Comparison of ENCODE assay signal across 18 cellular contexts in the genomic region with DNA sequence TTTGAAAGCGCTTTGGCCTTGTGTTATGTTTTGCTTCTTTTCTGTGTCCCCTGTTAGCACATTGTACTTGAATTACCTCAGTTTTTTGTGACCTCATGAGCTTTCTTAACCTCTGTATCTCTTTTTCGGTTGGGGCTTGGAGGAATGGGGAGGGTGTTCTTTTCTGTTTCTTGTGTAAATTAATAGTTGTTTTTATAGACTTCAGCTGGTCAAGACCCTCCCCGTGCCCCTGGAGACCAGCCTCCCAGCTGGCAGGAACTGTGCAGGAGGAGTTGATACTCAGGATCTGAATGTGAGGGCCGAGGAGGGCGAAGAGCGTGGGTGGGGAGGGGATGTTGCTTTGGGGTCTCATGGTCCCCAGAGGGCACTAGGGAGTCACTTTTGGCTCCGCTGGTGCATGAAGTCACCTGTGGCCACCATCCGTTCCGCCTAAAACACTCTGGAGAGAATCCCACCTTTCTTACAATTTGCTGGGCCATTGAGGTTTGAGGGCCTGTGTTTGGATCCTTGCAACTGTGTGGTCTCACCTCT. TPM values are rescaled to one million over a fixed set of nuclear protein-coding genes. Genes with fewer than 3 reads are reported as not detected.
A peak's percentile ranks its signal among the peaks of the same experiment; 100 is the strongest.
DNase-seq lines count a peak whose midpoint lies in the region; ATAC-seq and TF ChIP-seq lines count a peak whose summit lies in the region.
"Had no signal": no experiment of that assay in that cellular context is flagged by ENCODE, and none has a peak within 500 bp of the region (broad histone marks: within the 10 kb centered on the region; RNA-seq: fewer than 3 reads in every experiment).

No MANE protein-coding gene starts in this region.

- no peak overlapping the region for H3K4me2 ChIP-seq in OCI-LY7 (ENCODE audit: low read length)

- BruUV-seq in OCI-LY7 (replicated peaks; lab: Mats Ljungman, UMichigan), result no TSS peak

- POLR2A ChIA-PET in OCI-LY7 (lab: Charles Lee), result no interaction called here

- no peak for ATAC-seq in GM19397 (IDR thresholded peaks at IDR 0.05; ENCODE audit: unreplicated experiment)
- ATAC-seq: activated T-helper 17 cell treated with anti-CD3 and anti-CD28 coated beads, Interleukin-2, amount 50 U/mL, for 72 hours had no signal

- H3K27me3 ChIP-seq in right atrium auricular region (no peaks in the 10 kb centered on the region), skeletal muscle tissue (ENCODE audit: control insufficient read depth in 3 of 3, insufficient read depth in 3 of 3, low read length in 3 of 3) (no peaks in the 10 kb centered on the region), transverse colon (no peaks in the 10 kb centered on the region)

- no peaks in the 10 kb centered on the region for H3K9me3 ChIP-seq in OCI-LY7 (ENCODE audit: low read length)
- no peaks in the 10 kb centered on the region for H3K9me3 ChIP-seq in right atrium auricular region
- no peaks in the 10 kb centered on the region for H3K9me3 ChIP-seq in skeletal muscle tissue (ENCODE audit: control insufficient read depth in 3 of 3, low read length in 3 of 3)
- H3K9me3 ChIP-seq in transverse colon, result no peaks in the 10 kb centered on the region

- CTCF ChIA-PET in OCI-LY7 (lab: Charles Lee; ENCODE audit: unreplicated experiment), result no interaction called here

- H3K4me3 ChIP-seq in OCI-LY7 (ENCODE audit: low read depth, low read length, poor library complexity, severe bottlenecking) (no peak overlapping the region), right atrium auricular region (no peak overlapping the region), skeletal muscle tissue (ENCODE audit: low read length in 3 of 3) (peak overlapping the region in 1 of 3 donors; percentile 29), transverse colon (no peak overlapping the region)

- intact Hi-C loops in OCI-LY7 (cut with micrococcal nuclease; ENCODE audit: unreplicated experiment), result no loop called here
- intact Hi-C loops in transverse colon (cut with DNase I; ENCODE audit: low total_unique reads), result loop anchor here (10.0 kb wide), 1 partner anchor 67 kb away; no protein-coding TSS in a partner anchor

- 80 to 87% methylated on average over 1 to 9 of the region's 9 CpGs for WGBS in transverse colon (ENCODE audit: low coverage in 1 of 2), 2 donors

- H3K36me3 ChIP-seq in OCI-LY7 (ENCODE audit: insufficient read depth, low read length), result no peaks in the 10 kb centered on the region
- H3K36me3 ChIP-seq in right atrium auricular region, result peaks cover 72% of the 10 kb centered on the region
- peaks cover 36 to 49% (median 48%) of the 10 kb centered on the region in 3 donors for H3K36me3 ChIP-seq in skeletal muscle tissue (ENCODE audit: control insufficient read depth in 3 of 3, insufficient read depth in 3 of 3, low read length in 3 of 3)
- H3K36me3 ChIP-seq in transverse colon, result peaks cover 0 to 39% (median 18%) of the 10 kb centered on the region in 4 donors

- H2AFZ ChIP-seq in OCI-LY7 (ENCODE audit: low read length), result no peak overlapping the region

- peak overlapping the region in 2 of 3 donors; percentile 16 to 50 for H3K9ac ChIP-seq in skeletal muscle tissue (ENCODE audit: low read depth in 1 of 3, low read length in 3 of 3)

- no peak for TF ChIP-seq POLR2A in transverse colon (IDR thresholded peaks at IDR 0.05)

- no peak for TF ChIP-seq EP300 in transverse colon (IDR thresholded peaks at IDR 0.05; ENCODE audit: low read depth)

- in situ Hi-C loops in transverse colon (cut with MboI; ENCODE audit: low pct_ligation_motif_present in 1 of 4, low pct_unique_long_range_greater_than_20kb in 1 of 4, low sequenced_read_pairs in 3 of 4), result loop anchor here in 2 of 4 donors (10.0 to 25.0 kb wide), 3 partner anchors 215 to 365 kb away; partner anchors contain the start of genes HTR3B (in 1 of the 2) and USP28 (in 1 of the 2)

- TF ChIP-seq CTCF in OCI-LY7 (conservative IDR thresholded peaks at IDR 0.05; ENCODE audit: low read length), result peak; percentile 55
- TF ChIP-seq CTCF in right atrium auricular region (IDR thresholded peaks at IDR 0.05), result no peak
- TF ChIP-seq CTCF in transverse colon (IDR thresholded peaks at IDR 0.05), result no peak

- no peak overlapping the region for H3K27ac ChIP-seq in OCI-LY7 (ENCODE audit: low read depth, low read length, poor library complexity, severe bottlenecking)
- H3K27ac ChIP-seq in right atrium auricular region, result peak overlapping the region; percentile 63 to 69
- H3K27ac ChIP-seq in skeletal muscle tissue (ENCODE audit: low read depth, low read length), result peak overlapping the region; percentile 68
- peak overlapping the region in 1 of 4 donors; percentile 58 for H3K27ac ChIP-seq in transverse colon

- no peaks in the 10 kb centered on the region for H3K4me1 ChIP-seq in OCI-LY7 (ENCODE audit: insufficient read depth, low read length, poor library complexity, severe bottlenecking)
- H3K4me1 ChIP-seq in right atrium auricular region, result peaks cover 0 to 35% of the 10 kb centered on the region in 2 donors
- H3K4me1 ChIP-seq in skeletal muscle tissue (ENCODE audit: control insufficient read depth in 3 of 3, insufficient read depth in 3 of 3, low read length in 3 of 3), result peaks cover 13 to 63% (median 40%) of the 10 kb centered on the region in 3 donors
- peaks cover 3 to 6% (median 5%) of the 10 kb centered on the region in 4 donors for H3K4me1 ChIP-seq in transverse colon

- H4K20me1 ChIP-seq in OCI-LY7 (ENCODE audit: insufficient read depth, low read length), result no peaks in the 10 kb centered on the region

- DNase-seq in ELF-1 (ENCODE audit: low read depth, low spot score) (peak; percentile 26), OCI-LY7 (ENCODE audit: low spot score) (peak; percentile 26), right atrium auricular region (ENCODE audit: low spot score) (no peak), NCI-H1105 (lab: John Stamatoyannopoulos, UW) (no peak), transverse colon (no peak)
- DNase-seq: activated CD4-positive, alpha-beta T cell treated with anti-CD3 and anti-CD28 coated beads, Interleukin-2, amount 50 U/mL, for 4 hours; CD4-positive, alpha-beta T cell; GDM1; GOT3; KBM-7; NCI-H1436; NCI-H524; stimulated activated CD4-positive, alpha-beta T cell treated with anti-CD3 and anti-CD28 coated beads, Interleukin-1b, Interleukin-23, amount 100 ng/mL, for 48 hours; trophoblast cell had no signal

- no peaks in the 10 kb centered on the region for H3K9me2 ChIP-seq in OCI-LY7 (ENCODE audit: insufficient read depth, low read length)

- no peaks in the 10 kb centered on the region for H3K79me2 ChIP-seq in OCI-LY7 (ENCODE audit: insufficient read depth, low read depth, low read length)

RNA-seq across cellular contexts. Expression of gene NNMT, which starts 44.3 kb away (rescaled TPM):
- total RNA-seq in OCI-LY7 (2014; rRNA removed; shearing (Covaris generic)), result not detected in 2 replicates
- total RNA-seq in OCI-LY7 (2022) (not detected in 2 replicates), right atrium auricular region (100 to 1,000 TPM in 1 of 2 donors, 10 to 100 TPM in 1; 83.7 to 240 TPM), skeletal muscle tissue (87.2 TPM), transverse colon (100 to 1,000 TPM in 3 of 4 donors, 10 to 100 TPM in 1; 37.8 to 385 (median 179) TPM)
- total RNA-seq: activated T-helper 17 cell treated with anti-CD3 and anti-CD28 coated beads, Interleukin-2, amount 50 U/mL, for 72 hours; CD4-positive, alpha-beta T cell; T-helper 2 cell treated with Interferon-gamma antibody and Interleukin-4, amounts not matched to agents 100 ng/mL and 5 ng/mL, for 36 hours had no signal

Comparison
In these comparisons a context has a peak if more than half of its experiments do, and no peak if none do; other contexts are left out.
1. DNase-seq: peak in ELF-1 (single experiment) and OCI-LY7 (single experiment); none in right atrium auricular region (single experiment), NCI-H1105 (single experiment) and transverse colon (single experiment).
2. RNA of gene NNMT, which starts 44.3 kb away (total RNA-seq): 83.7 to 240 TPM in right atrium auricular region, 37.8 to 385 TPM in transverse colon and 87.2 TPM in skeletal muscle tissue (single experiment); not detected in OCI-LY7; every median in the first group is over 10 times any median in the second.